Comparison of ENCODE assay signal across 19 cellular contexts in genomic region chr11:115721309-115722007, GRCh38.
"Had no signal": no experiment of that assay in that cellular context is flagged by ENCODE, and none has a peak within 500 bp of the region (broad histone marks: within the 10 kb centered on the region; RNA-seq: fewer than 3 reads in every experiment).

No MANE protein-coding gene starts in this region.

- H3K36me3 Mint-ChIP-seq: activated CD4-positive, alpha-beta memory T cell treated with anti-CD3 and anti-CD28 coated beads for 36 hours; activated naive CD4-positive, alpha-beta T cell treated with anti-CD3 and anti-CD28 coated beads, Interleukin-2, amount 50 U/mL, for 24 hours had no signal

- H3K9me3 ChIP-seq: adrenal gland, left lung, thoracic aorta had no signal

- H3K9me3 Mint-ChIP-seq: activated CD4-positive, alpha-beta memory T cell treated with anti-CD3 and anti-CD28 coated beads for 36 hours; activated T-cell treated with anti-CD3 and anti-CD28 coated beads, Interleukin-2, amount 50 U/mL, for 4 hours had no signal

- H3K27ac ChIP-seq: adrenal gland, left lung, spleen, stomach, thoracic aorta, WERI-Rb-1 had no signal

- H3K27me3 Mint-ChIP-seq: activated CD4-positive, alpha-beta memory T cell treated with anti-CD3 and anti-CD28 coated beads for 36 hours; activated naive CD4-positive, alpha-beta T cell treated with anti-CD3 and anti-CD28 coated beads, Interleukin-2, amount 50 U/mL, for 24 hours had no signal

- DNase-seq: activated CD4-positive, alpha-beta memory T cell treated with anti-CD3 and anti-CD28 coated beads for 36 hours; activated CD4-positive, alpha-beta T cell treated with anti-CD3 and anti-CD28 coated beads for 36 hours; activated effector memory CD4-positive, alpha-beta T cell treated with anti-CD3 and anti-CD28 coated beads, Interleukin-2, amount 50 U/mL, for 16 hours; activated T-cell treated with anti-CD3 and anti-CD28 coated beads, Interleukin-2, amount 50 U/mL, for 4 hours; adrenal gland; cortex of kidney; effector CD8-positive, alpha-beta T cell; foreskin fibroblast; hippocampal formation; left lung; mammary epithelial cell; spleen; stomach; WERI-Rb-1 had no signal

- H3K4me3 Mint-ChIP-seq: activated CD4-positive, alpha-beta memory T cell treated with anti-CD3 and anti-CD28 coated beads for 36 hours; activated CD4-positive, alpha-beta T cell treated with anti-CD3 and anti-CD28 coated beads for 36 hours; activated naive CD4-positive, alpha-beta T cell treated with anti-CD3 and anti-CD28 coated beads, Interleukin-2, amount 50 U/mL, for 24 hours; activated T-cell treated with anti-CD3 and anti-CD28 coated beads, Interleukin-2, amount 50 U/mL, for 4 hours; neural crest cell had no signal

- H3K4me3 ChIP-seq: adrenal gland, left lung, spleen, stomach, thoracic aorta had no signal

- ATAC-seq: activated CD4-positive, alpha-beta T cell treated with anti-CD3 and anti-CD28 coated beads for 36 hours; activated T-cell treated with anti-CD3 and anti-CD28 coated beads, Interleukin-2, amount 50 U/mL, for 4 hours; left lung; sciatic nerve had no signal

- H3K4me1 Mint-ChIP-seq: activated CD4-positive, alpha-beta T cell treated with anti-CD3 and anti-CD28 coated beads for 36 hours; activated naive CD4-positive, alpha-beta T cell treated with anti-CD3 and anti-CD28 coated beads, Interleukin-2, amount 50 U/mL, for 24 hours had no signal

- H3K27me3 ChIP-seq: adrenal gland, spleen had no signal

- FAIRE-seq: keratinocyte had no signal

- H3K4me1 ChIP-seq: adrenal gland had no signal

- H3K27ac Mint-ChIP-seq: activated CD4-positive, alpha-beta memory T cell treated with anti-CD3 and anti-CD28 coated beads for 36 hours; activated CD4-positive, alpha-beta T cell treated with anti-CD3 and anti-CD28 coated beads for 36 hours; activated naive CD4-positive, alpha-beta T cell treated with anti-CD3 and anti-CD28 coated beads, Interleukin-2, amount 50 U/mL, for 24 hours had no signal

- H3K36me3 ChIP-seq: adrenal gland, left lung, spleen, stomach, thoracic aorta, WERI-Rb-1 had no signal
